In the genomic region with DNA sequence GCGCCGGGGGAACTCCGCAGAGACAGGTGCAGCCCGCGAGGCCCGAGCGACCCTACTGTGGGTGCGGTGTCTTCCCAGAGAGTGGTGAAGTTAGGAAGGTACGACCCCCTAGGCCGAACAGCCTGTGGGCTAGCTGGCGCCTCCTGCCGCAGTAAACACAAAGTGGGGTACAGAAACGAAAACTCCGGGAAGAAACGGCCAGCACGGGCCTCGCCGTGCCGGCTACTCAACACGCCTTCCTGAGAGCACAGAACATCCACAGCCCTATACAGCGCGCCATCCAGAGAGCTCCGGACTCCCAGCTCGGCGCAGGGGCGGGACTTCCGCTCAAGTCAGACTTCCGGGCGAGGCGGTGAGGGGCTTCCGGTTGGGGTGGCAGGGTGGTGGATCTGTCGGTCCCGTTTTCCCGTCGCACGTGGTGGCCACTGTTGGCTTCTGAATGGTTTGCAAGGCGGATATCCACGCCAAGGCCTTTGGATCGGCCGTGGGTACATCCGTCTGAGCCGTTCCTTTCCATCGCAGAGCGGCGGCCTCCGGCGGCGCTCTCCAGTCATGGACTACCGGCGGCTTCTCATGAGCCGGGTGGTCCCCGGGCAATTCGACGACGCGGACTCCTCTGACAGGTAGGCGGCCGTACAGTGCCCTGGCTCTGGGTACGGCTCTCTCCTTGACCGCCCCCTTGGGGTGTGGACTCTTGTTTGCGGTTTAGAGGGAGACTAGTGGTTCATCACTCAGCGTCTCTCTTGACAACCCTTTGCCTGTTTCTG, we compare ENCODE assay signal across 8 cellular contexts. TPM values are rescaled to one million over a fixed set of nuclear protein-coding genes. Genes with fewer than 3 reads are reported as not detected.
DNase-seq lines count a peak whose midpoint lies in the region; ATAC-seq and TF ChIP-seq lines count a peak whose summit lies in the region.

A gene (minus strand): TSS at position 292 of the 767 bp plus-strand sequence. CDS start 2,569 bp downstream, outside the sequence.
A gene (plus strand): TSS at position 358 of the 767 bp plus-strand sequence. CDS start 195 bp downstream, at position 553.

- intact Hi-C loops in CD14-positive monocyte (cut with micrococcal nuclease), result loop anchor here (5.0 to 10.0 kb wide), 3 partner anchors 55 to 125 kb away; a partner anchor contains a TSS

- peak; percentile 95 for ATAC-seq in GM19372 (IDR thresholded peaks at IDR 0.05; ENCODE audit: low read depth, unreplicated experiment)
- ATAC-seq in HG03521 (IDR thresholded peaks at IDR 0.05; ENCODE audit: unreplicated experiment), result peak; percentile 94

- H3K4me3 ChIP-seq in liver (ENCODE audit: low read depth in 1 of 3, low read length in 3 of 3), result peak within 1 kb of the TSS; percentile 71 to 98 (median 83)

- WGBS in liver, result under 1% methylated on average over 62 of the region's 62 CpGs

- peaks cover 33% of the 10 kb centered on the region for H3K4me1 Mint-ChIP-seq in CD14-positive monocyte

- H3K9ac ChIP-seq in liver (ENCODE audit: low read depth in 1 of 2, low read length in 2 of 2), result peak within 1 kb of the TSS; percentile 84 to 94

- H3K4me3 Mint-ChIP-seq in CD14-positive monocyte, result peak within 1 kb of the TSS; percentile 96 to 99

- peak within 1 kb of the TSS; percentile 87 to 89 for H3K27ac ChIP-seq in liver (ENCODE audit: low read depth in 1 of 2, low read length in 2 of 2)

- peak; percentile 9 to 28 for TF ChIP-seq RAD21 in liver (IDR thresholded peaks at IDR 0.05)

- peaks cover 0 to 1% (median 0%) of the 10 kb centered on the region in 7 donors for H3K9me3 Mint-ChIP-seq in CD14-positive monocyte

- no peaks in the 10 kb centered on the region for H3K27me3 Mint-ChIP-seq in CD14-positive monocyte (ENCODE audit: low read depth in 3 of 3)

- H3K36me3 Mint-ChIP-seq in CD14-positive monocyte, result peaks cover 19 to 24% of the 10 kb centered on the region in 2 donors

- TF ChIP-seq CTCF in CD14-positive monocyte (IDR thresholded peaks at IDR 0.05) (peak; percentile 19), liver (IDR thresholded peaks at IDR 0.05; ENCODE audit: low read depth, low read length, missing input control) (peak; percentile 13)

- peak within 1 kb of the TSS; percentile 96 to 99 (median 97) for H3K27ac Mint-ChIP-seq in CD14-positive monocyte

- DNase-seq in CD14-positive monocyte (ENCODE audit: low spot score) (peak; percentile 93), NCI-H69 (lab: John Stamatoyannopoulos, UW) (peak; percentile 97), dermis blood vessel endothelial cell (peak; percentile 97)
- DNase-seq in activated CD4-positive, alpha-beta T cell treated with anti-CD3 and anti-CD28 coated beads, Interleukin-2, amount 50 U/mL, for 24 hours (ENCODE audit: low read depth in 1 of 2, low spot score in 1 of 2), result peak; percentile 91 to 95
- DNase-seq in stimulated activated CD4-positive, alpha-beta T cell treated with anti-CD3 and anti-CD28 coated beads, Interleukin-4, amount 100 ng/mL, for 1 hour, result peak; percentile 96

- H3K27me3 ChIP-seq in liver (ENCODE audit: control insufficient read depth in 4 of 4, insufficient read depth in 4 of 4, low read length in 3 of 4), result no peaks in the 10 kb centered on the region

- H3K36me3 ChIP-seq in liver (ENCODE audit: control insufficient read depth in 4 of 4, insufficient read depth in 3 of 4, low read depth in 1 of 4, low read length in 3 of 4), result peaks cover 0 to 7% (median 3%) of the 10 kb centered on the region in 4 donors

- H3K9me3 ChIP-seq in liver (ENCODE audit: control insufficient read depth in 4 of 4, low read length in 3 of 4), result no peaks in the 10 kb centered on the region

- H3K4me1 ChIP-seq in liver (ENCODE audit: control insufficient read depth in 4 of 4, insufficient read depth in 4 of 4, low read length in 3 of 4), result peaks cover 6 to 18% (median 14%) of the 10 kb centered on the region in 4 donors

TF ChIP-seq in liver, 16 proteins besides CTCF, POLR2A, EP300 and RAD21:
- TF ChIP-seq, protein P1, sequence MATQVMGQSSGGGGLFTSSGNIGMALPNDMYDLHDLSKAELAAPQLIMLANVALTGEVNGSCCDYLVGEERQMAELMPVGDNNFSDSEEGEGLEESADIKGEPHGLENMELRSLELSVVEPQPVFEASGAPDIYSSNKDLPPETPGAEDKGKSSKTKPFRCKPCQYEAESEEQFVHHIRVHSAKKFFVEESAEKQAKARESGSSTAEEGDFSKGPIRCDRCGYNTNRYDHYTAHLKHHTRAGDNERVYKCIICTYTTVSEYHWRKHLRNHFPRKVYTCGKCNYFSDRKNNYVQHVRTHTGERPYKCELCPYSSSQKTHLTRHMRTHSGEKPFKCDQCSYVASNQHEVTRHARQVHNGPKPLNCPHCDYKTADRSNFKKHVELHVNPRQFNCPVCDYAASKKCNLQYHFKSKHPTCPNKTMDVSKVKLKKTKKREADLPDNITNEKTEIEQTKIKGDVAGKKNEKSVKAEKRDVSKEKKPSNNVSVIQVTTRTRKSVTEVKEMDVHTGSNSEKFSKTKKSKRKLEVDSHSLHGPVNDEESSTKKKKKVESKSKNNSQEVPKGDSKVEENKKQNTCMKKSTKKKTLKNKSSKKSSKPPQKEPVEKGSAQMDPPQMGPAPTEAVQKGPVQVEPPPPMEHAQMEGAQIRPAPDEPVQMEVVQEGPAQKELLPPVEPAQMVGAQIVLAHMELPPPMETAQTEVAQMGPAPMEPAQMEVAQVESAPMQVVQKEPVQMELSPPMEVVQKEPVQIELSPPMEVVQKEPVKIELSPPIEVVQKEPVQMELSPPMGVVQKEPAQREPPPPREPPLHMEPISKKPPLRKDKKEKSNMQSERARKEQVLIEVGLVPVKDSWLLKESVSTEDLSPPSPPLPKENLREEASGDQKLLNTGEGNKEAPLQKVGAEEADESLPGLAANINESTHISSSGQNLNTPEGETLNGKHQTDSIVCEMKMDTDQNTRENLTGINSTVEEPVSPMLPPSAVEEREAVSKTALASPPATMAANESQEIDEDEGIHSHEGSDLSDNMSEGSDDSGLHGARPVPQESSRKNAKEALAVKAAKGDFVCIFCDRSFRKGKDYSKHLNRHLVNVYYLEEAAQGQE (IDR thresholded peaks at IDR 0.05), result no peak
- TF ChIP-seq GABPA (IDR thresholded peaks at IDR 0.05 in 1 of 2, conservative IDR thresholded peaks at IDR 0.05 in 1 of 2), result peak; percentile 97 to 99
- TF ChIP-seq NR2F2 (IDR thresholded peaks at IDR 0.05), result no peak
- TF ChIP-seq RXRA (IDR thresholded peaks at IDR 0.05), result peak in 1 of 2 donors; percentile 8
- TF ChIP-seq, protein P2, sequence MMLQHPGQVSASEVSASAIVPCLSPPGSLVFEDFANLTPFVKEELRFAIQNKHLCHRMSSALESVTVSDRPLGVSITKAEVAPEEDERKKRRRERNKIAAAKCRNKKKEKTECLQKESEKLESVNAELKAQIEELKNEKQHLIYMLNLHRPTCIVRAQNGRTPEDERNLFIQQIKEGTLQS (IDR thresholded peaks at IDR 0.05), result no peak
- TF ChIP-seq JUND (IDR thresholded peaks at IDR 0.05), result no peak
- TF ChIP-seq, protein P3, sequence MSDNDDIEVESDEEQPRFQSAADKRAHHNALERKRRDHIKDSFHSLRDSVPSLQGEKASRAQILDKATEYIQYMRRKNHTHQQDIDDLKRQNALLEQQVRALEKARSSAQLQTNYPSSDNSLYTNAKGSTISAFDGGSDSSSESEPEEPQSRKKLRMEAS (IDR thresholded peaks at IDR 0.05), result peak; percentile 98
- TF ChIP-seq YY1 (IDR thresholded peaks at IDR 0.05), result peak; percentile 84
- TF ChIP-seq, protein P4, sequence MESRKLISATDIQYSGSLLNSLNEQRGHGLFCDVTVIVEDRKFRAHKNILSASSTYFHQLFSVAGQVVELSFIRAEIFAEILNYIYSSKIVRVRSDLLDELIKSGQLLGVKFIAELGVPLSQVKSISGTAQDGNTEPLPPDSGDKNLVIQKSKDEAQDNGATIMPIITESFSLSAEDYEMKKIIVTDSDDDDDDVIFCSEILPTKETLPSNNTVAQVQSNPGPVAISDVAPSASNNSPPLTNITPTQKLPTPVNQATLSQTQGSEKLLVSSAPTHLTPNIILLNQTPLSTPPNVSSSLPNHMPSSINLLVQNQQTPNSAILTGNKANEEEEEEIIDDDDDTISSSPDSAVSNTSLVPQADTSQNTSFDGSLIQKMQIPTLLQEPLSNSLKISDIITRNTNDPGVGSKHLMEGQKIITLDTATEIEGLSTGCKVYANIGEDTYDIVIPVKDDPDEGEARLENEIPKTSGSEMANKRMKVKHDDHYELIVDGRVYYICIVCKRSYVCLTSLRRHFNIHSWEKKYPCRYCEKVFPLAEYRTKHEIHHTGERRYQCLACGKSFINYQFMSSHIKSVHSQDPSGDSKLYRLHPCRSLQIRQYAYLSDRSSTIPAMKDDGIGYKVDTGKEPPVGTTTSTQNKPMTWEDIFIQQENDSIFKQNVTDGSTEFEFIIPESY (IDR thresholded peaks at IDR 0.05), result peak; percentile 21
- no peak for TF ChIP-seq HNF4A (conservative IDR thresholded peaks at IDR 0.05)
- TF ChIP-seq FOXA1 (IDR thresholded peaks at IDR 0.05), result peak; percentile 27
- peak; percentile 60 for TF ChIP-seq SP1 (IDR thresholded peaks at IDR 0.05)
- no peak for TF ChIP-seq EGR1 (IDR thresholded peaks at IDR 0.05; ENCODE audit: low read depth in 2 of 2)
- TF ChIP-seq TAF1 (conservative IDR thresholded peaks at IDR 0.05), result peak; percentile 69
- TF ChIP-seq HNF4G (IDR thresholded peaks at IDR 0.05), result no peak
- TF ChIP-seq FOXA2 (IDR thresholded peaks at IDR 0.05), result no peak
TF ChIP-seq in liver: peak in this region for 8.

RNA-seq across cellular contexts. Expression of the first gene that starts in this region (rescaled TPM):
- not detected for polyA plus RNA-seq in CD14-positive monocyte
- under 0.01 TPM in 1 of 2 replicates, not detected in the other for total RNA-seq in dermis blood vessel endothelial cell
- total RNA-seq in liver, result under 1 TPM in 1 of 2 donors, not detected in 1; 0.08 TPM
- not detected for polyA plus RNA-seq in liver

RNA-seq across cellular contexts. Expression of the second gene that starts in this region (rescaled TPM):
- polyA plus RNA-seq in CD14-positive monocyte (1 to 10 TPM; 7.7 to 8.8 TPM), liver (1 to 10 TPM; 4.8 to 5.9 TPM)
- total RNA-seq in dermis blood vessel endothelial cell (15.6 and 19.9 TPM in 2 replicates), liver (1 to 10 TPM; 7.3 to 10.0 TPM)

Comparison
In these comparisons a context has a peak if more than half of its experiments do, and no peak if none do; other contexts are left out.
1. Peak in every context shown above with its lines: DNase-seq, ATAC-seq, H3K4me3 ChIP-seq and H3K27ac ChIP-seq.